8 cellular contexts compared by ENCODE assay signal in genomic region chr11:124761301-124762021, GRCh38. TPM values are rescaled to one million over a fixed set of nuclear protein-coding genes. Genes with fewer than 3 reads are reported as not detected.
DNase-seq lines count a peak whose midpoint lies in the region; ATAC-seq and TF ChIP-seq lines count a peak whose summit lies in the region.

No MANE protein-coding gene starts in this region.

- DNase-seq in Calu3 (no peak), dermis blood vessel endothelial cell (peak; percentile 71), nephron progenitor cell (no peak), HCEC 1CT (no peak), GDM1 (lab: John Stamatoyannopoulos, UW) (no peak), glomerular visceral epithelial cell (ENCODE audit: extremely low spot score) (no peak)

- H3K9me3 Mint-ChIP-seq in Calu3 (ENCODE audit: low read depth, unreplicated experiment) (no peaks in the 10 kb centered on the region), nephron progenitor cell (no peaks in the 10 kb centered on the region)

- no peak for TF ChIP-seq CTCF in Calu3 (IDR thresholded peaks at IDR 0.05; ENCODE audit: unreplicated experiment)
- no peak for TF ChIP-seq CTCF in nephron progenitor cell (IDR thresholded peaks at IDR 0.05)

- H3K27ac Mint-ChIP-seq in Calu3 (ENCODE audit: unreplicated experiment) (no peak overlapping the region), nephron progenitor cell (no peak overlapping the region)

- peaks cover 8% of the 10 kb centered on the region for H3K4me1 Mint-ChIP-seq in Calu3 (ENCODE audit: low read depth, unreplicated experiment)
- H3K4me1 Mint-ChIP-seq in nephron progenitor cell: peaks cover 48% of the 10 kb centered on the region

- BruUV-seq in Calu3 (replicated peaks; lab: Mats Ljungman, UMichigan): no TSS peak

- intact Hi-C loops in Calu3 (cut with micrococcal nuclease; ENCODE audit: unreplicated experiment): loop anchor here (2.0 to 5.0 kb wide), 2 partner anchors 15 to 36 kb away; no protein-coding TSS in a partner anchor

- H3K36me3 Mint-ChIP-seq in Calu3 (ENCODE audit: insufficient read depth, unreplicated experiment) (peaks cover 16% of the 10 kb centered on the region), nephron progenitor cell (ENCODE audit: low read depth) (peaks cover 14% of the 10 kb centered on the region)

- no peaks in the 10 kb centered on the region for H3K27me3 Mint-ChIP-seq in Calu3 (ENCODE audit: unreplicated experiment)
- peaks cover 68% of the 10 kb centered on the region for H3K27me3 Mint-ChIP-seq in nephron progenitor cell (ENCODE audit: low read depth, poor library complexity)

- H3K4me3 Mint-ChIP-seq in Calu3 (ENCODE audit: low read depth, unreplicated experiment) (peak overlapping the region; percentile 72), nephron progenitor cell (peak overlapping the region; percentile 36)

- ATAC-seq in HG03139 (IDR thresholded peaks at IDR 0.05; ENCODE audit: unreplicated experiment): peak; percentile 0
- ATAC-seq in GM21576 (IDR thresholded peaks at IDR 0.05; ENCODE audit: unreplicated experiment): no peak

- CTCF ChIA-PET in Calu3 (lab: Charles Lee): interaction anchor here (2.9 to 3.0 kb wide), 2 partner anchors 15 to 92 kb away, joined by 13 to 16 read pairs; no protein-coding TSS in a partner anchor

RNA-seq across cellular contexts. Expression of gene ESAM, which starts 0.6 kb away (rescaled TPM):
- total RNA-seq in Calu3 (2022) (1.0 and 1.1 TPM in 2 replicates), dermis blood vessel endothelial cell (84.4 and 95.4 TPM in 2 replicates)

RNA-seq across cellular contexts. Expression of gene VSIG2, which starts 9.4 kb away (rescaled TPM):
- total RNA-seq in Calu3 (2022): not detected in 2 replicates
- 0.23 and 0.51 TPM in 2 replicates for total RNA-seq in dermis blood vessel endothelial cell

RNA-seq across cellular contexts. Expression of gene NRGN, which starts 21.7 kb away (rescaled TPM):
- total RNA-seq in Calu3 (2022) (5.8 and 6.0 TPM in 2 replicates), dermis blood vessel endothelial cell (0.51 and 1.3 TPM in 2 replicates)

RNA-seq across cellular contexts. Expression of gene MSANTD2, which starts 38.7 kb away (rescaled TPM):
- total RNA-seq in Calu3 (2022) (12.6 and 13.0 TPM in 2 replicates), dermis blood vessel endothelial cell (7.8 and 11.9 TPM in 2 replicates)

Comparison
In these comparisons a context has a peak if more than half of its experiments do, and no peak if none do; other contexts are left out.
1. RNA of gene ESAM, which starts 0.6 kb away (total RNA-seq): 84.4 to 95.4 TPM in dermis blood vessel endothelial cell; 1.0 to 1.1 TPM in Calu3; every median in the first group is over 10 times any median in the second.